ENCODE assay signal across 8 cellular contexts in genomic region chr16:5097066-5097469, GRCh38. TPM values are rescaled to one million over a fixed set of nuclear protein-coding genes. Genes with fewer than 3 reads are reported as not detected.
DNase-seq lines count a peak whose midpoint lies in the region; ATAC-seq and TF ChIP-seq lines count a peak whose summit lies in the region.
"Not testable (repeated sequence)": the region's sequence is repeated elsewhere in the genome, so short reads cannot be mapped to it uniquely, and the experiment has no call there.

No MANE protein-coding gene starts in this region.

- not testable (repeated sequence) for H3K4me3 ChIP-seq in KMS-11 (IDR thresholded peaks at IDR 0.05; ENCODE audit: insufficient read depth, low read depth, low read length)
- H3K4me3 ChIP-seq in choroid plexus epithelial cell (ENCODE audit: low read depth, low read length) = peak overlapping the region; percentile 69
- peak overlapping the region; percentile 71 for H3K4me3 ChIP-seq in iPS-11a (ENCODE audit: low read depth, low read length)
- H3K4me3 ChIP-seq in neural progenitor cell = peak overlapping the region; percentile 86

- not testable (repeated sequence) for ATAC-seq in CD4-positive, alpha-beta T cell (ENCODE audit: poor library complexity)

- not testable (repeated sequence) for H3K9me3 Mint-ChIP-seq in CD4-positive, alpha-beta T cell; neural progenitor cell

- CTCF ChIA-PET in CD4-positive, alpha-beta T cell (lab: Charles Lee) = not testable (repeated sequence)

- H3K4me1 Mint-ChIP-seq in CD4-positive, alpha-beta T cell (ENCODE audit: low read depth) = peaks cover 21% of the 10 kb centered on the region
- H3K4me1 Mint-ChIP-seq in neural progenitor cell = peaks cover 12% of the 10 kb centered on the region

- not testable (repeated sequence) for H3K27me3 ChIP-seq in CD4-positive, alpha-beta T cell (ENCODE audit: control insufficient read depth, insufficient read depth, low read length); KMS-11 (ENCODE audit: insufficient read depth, low read depth); neural progenitor cell

- peaks cover 16% of the 10 kb centered on the region for H3K36me3 Mint-ChIP-seq in CD4-positive, alpha-beta T cell (ENCODE audit: low read depth)
- not testable (repeated sequence) for H3K36me3 Mint-ChIP-seq in neural progenitor cell

- H3K36me3 ChIP-seq in KMS-11 (ENCODE audit: insufficient read depth); neural progenitor cell: not testable (repeated sequence)

- intact Hi-C loops in CD4-positive, alpha-beta T cell (cut with DNase I, micrococcal nuclease) = loop anchor here in 1 of 2 experiments (5.0 to 10.0 kb wide), 2 partner anchors 330 to 402 kb away; partner anchors contain the start of genes NUDT16L1 and ZNF500

- H4K20me1 ChIP-seq in KMS-11 (ENCODE audit: insufficient read depth); neural progenitor cell (ENCODE audit: low read depth): not testable (repeated sequence)

- DNase-seq in CD4-positive, alpha-beta T cell = peak in 8 of 10 experiments; percentile 6 to 46 (median 31)
- DNase-seq in SK-N-DZ (ENCODE audit: low spot score) = peak; percentile 52
- DNase-seq in activated T-cell treated with anti-CD3 and anti-CD28 coated beads for 48 hours (ENCODE audit: low read depth) = peak; percentile 17
- DNase-seq in choroid plexus epithelial cell (ENCODE audit: low read depth) = not testable (repeated sequence)
- DNase-seq in neural progenitor cell (ENCODE audit: low spot score) = peak; percentile 60
- DNase-seq in stimulated activated CD8-positive, alpha-beta memory T cell treated with anti-CD3 and anti-CD28 coated beads, Interleukin-4, amount 100 ng/mL, for 48 hours = peak; percentile 53

- H3K4me3 Mint-ChIP-seq in CD4-positive, alpha-beta T cell = peak overlapping the region; percentile 94
- H3K4me3 Mint-ChIP-seq in neural progenitor cell = peak overlapping the region; percentile 91

- not testable (repeated sequence) for TF ChIP-seq CTCF in CD4-positive, alpha-beta T cell (IDR thresholded peaks at IDR 0.05); KMS-11 (conservative IDR thresholded peaks at IDR 0.05; ENCODE audit: low read depth, low read length); choroid plexus epithelial cell (conservative IDR thresholded peaks at IDR 0.05; ENCODE audit: low read depth, low read length)
- TF ChIP-seq CTCF in neural progenitor cell (IDR thresholded peaks at IDR 0.05) = peak; percentile 12

- H3K4me2 ChIP-seq in KMS-11 (peak overlapping the region; percentile 90), neural progenitor cell (peak overlapping the region; percentile 90)

- H3K4me1 ChIP-seq in KMS-11 (ENCODE audit: low read depth, poor library complexity, severe bottlenecking) = peaks cover 51% of the 10 kb centered on the region
- not testable (repeated sequence) for H3K4me1 ChIP-seq in neural progenitor cell

- H3K27ac ChIP-seq in CD4-positive, alpha-beta T cell (ENCODE audit: low read depth, low read length) = peak overlapping the region; percentile 53
- peak overlapping the region; percentile 60 for H3K27ac ChIP-seq in KMS-11
- not testable (repeated sequence) for H3K27ac ChIP-seq in neural progenitor cell

- not testable (repeated sequence) for H3K9me3 ChIP-seq in CD4-positive, alpha-beta T cell (ENCODE audit: control insufficient read depth, low read length); neural progenitor cell (ENCODE audit: low read depth)

- peak overlapping the region; percentile 41 for H2AFZ ChIP-seq in KMS-11 (ENCODE audit: low read depth)
- peak overlapping the region; percentile 100 for H2AFZ ChIP-seq in neural progenitor cell (replicated peaks)

- peak overlapping the region; percentile 97 for H3K27ac Mint-ChIP-seq in CD4-positive, alpha-beta T cell
- not testable (repeated sequence) for H3K27ac Mint-ChIP-seq in neural progenitor cell

- POLR2A ChIA-PET in CD4-positive, alpha-beta T cell (lab: Charles Lee) = not testable (repeated sequence)

- H3K9ac ChIP-seq in KMS-11 (peak overlapping the region; percentile 71), neural progenitor cell (peak overlapping the region; percentile 8)

- H3K79me2 ChIP-seq in KMS-11 (ENCODE audit: insufficient read depth, low read depth) = peaks cover 11% of the 10 kb centered on the region; the same call in 1 of the 2 replicates
- H3K79me2 ChIP-seq in neural progenitor cell (ENCODE audit: low read depth) = not testable (repeated sequence)

- H3F3A ChIP-seq in neural progenitor cell (ENCODE audit: low read depth) = not testable (repeated sequence)

- H3K27me3 Mint-ChIP-seq in CD4-positive, alpha-beta T cell; neural progenitor cell (ENCODE audit: insufficient read depth, low read depth): not testable (repeated sequence)

RNA-seq across cellular contexts. Expression of gene EEF2KMT, which starts 0.5 kb away (rescaled TPM):
- 1 to 10 TPM; 2.2 to 2.5 TPM for total RNA-seq in CD4-positive, alpha-beta T cell
- polyA plus RNA-seq in SK-N-DZ (2014; cell fraction: cytosol; rRNA removed) = 19.8 and 25.1 TPM in 2 replicates
- 18.3 and 19.6 TPM in 2 replicates for polyA plus RNA-seq in SK-N-DZ (2014; cell fraction: nucleus; rRNA removed)
- total RNA-seq in neural progenitor cell (ENCODE audit: low replicate concordance) = 4.1 and 10.7 TPM in 2 replicates

RNA-seq across cellular contexts. Expression of gene ALG1, which starts 25.4 kb away (rescaled TPM):
- total RNA-seq in CD4-positive, alpha-beta T cell = 1 to 10 TPM; 8.9 to 9.0 TPM
- 55.1 and 65.5 TPM in 2 replicates for polyA plus RNA-seq in SK-N-DZ (2014; cell fraction: cytosol; rRNA removed)
- polyA plus RNA-seq in SK-N-DZ (2014; cell fraction: nucleus; rRNA removed) = 23.6 and 42.5 TPM in 2 replicates
- 6.1 and 12.5 TPM in 2 replicates for total RNA-seq in neural progenitor cell (ENCODE audit: low replicate concordance)

RNA-seq across cellular contexts. Expression of gene C16orf89, which starts 31.3 kb away (rescaled TPM):
- not detected for total RNA-seq in CD4-positive, alpha-beta T cell
- polyA plus RNA-seq in SK-N-DZ (2014; cell fraction: cytosol; rRNA removed) = 0.29 and 1.2 TPM in 2 replicates
- polyA plus RNA-seq in SK-N-DZ (2014; cell fraction: nucleus; rRNA removed) = not detected in 2 replicates
- total RNA-seq in neural progenitor cell (ENCODE audit: low replicate concordance) = 0.37 and 1.0 TPM in 2 replicates
